ENCODE assay signal across 8 cellular contexts in genomic region chr22:23956301-23956900, GRCh38. TPM values are rescaled to one million over a fixed set of nuclear protein-coding genes. Genes with fewer than 3 reads are reported as not detected.
DNase-seq lines count a peak whose midpoint lies in the region; ATAC-seq, FAIRE-seq and TF ChIP-seq lines count a peak whose summit lies in the region.
"Not testable (repeated sequence)": the region's sequence is repeated elsewhere in the genome, so short reads cannot be mapped to it uniquely, and the experiment has no call there.
"Had no signal": no experiment of that assay in that cellular context is flagged by ENCODE, and none has a peak within 500 bp of the region (broad histone marks: within the 10 kb centered on the region; RNA-seq: fewer than 3 reads in every experiment).

No MANE protein-coding gene starts in this region.

- H3K4me2 ChIP-seq in HepG2 (ENCODE audit: low read depth, low read length): 0 out of 2 replicates have a peak overlapping the region, but pooled peaks have one; percentile 10

- BruUV-seq in HepG2 (replicated peaks; lab: Mats Ljungman, UMichigan): not testable (repeated sequence)

- peak; percentile 89 for TF ChIP-seq CTCF in GM12872 (IDR thresholded peaks at IDR 0.05; ENCODE audit: insufficient read depth, low read depth, low read length)
- peak; percentile 78 for TF ChIP-seq CTCF in epithelial cell of esophagus (IDR thresholded peaks at IDR 0.05; ENCODE audit: insufficient read depth, low read depth, low read length, missing control alignments)
- peak; percentile 93 for TF ChIP-seq CTCF in HepG2 (CRISPR knock-in tag; IDR thresholded peaks at IDR 0.05)

- peak; percentile 90 for FAIRE-seq in HepG2 (lab: Jason Lieb, UNC)

- intact Hi-C loops in HepG2 (cut with micrococcal nuclease; ENCODE audit: unreplicated experiment): loop anchor here (10.0 kb wide), 1 partner anchor 288 kb away; the partner anchor contains the start of gene GGT5

- H3K27ac ChIP-seq in HepG2 (ENCODE audit: extremely low read length, insufficient read depth, low read length): not testable (repeated sequence)

- TF ChIP-seq RAD21 in HepG2 (CRISPR knock-in tag; IDR thresholded peaks at IDR 0.05): peak; percentile 88

- WGBS in HepG2 (ENCODE audit: low lambda C conversion rate): 20% methylated on average over 12 of the region's 12 CpGs

- ATAC-seq in SK-N-SH treated with all-trans-retinoic acid at 6 μM for 48 hours (peak; percentile 61), HepG2 (peak; percentile 70)

- DNase-seq in NCI-H1092 treated with DMSO at 0.1 percent for 48 hours (lab: John Stamatoyannopoulos, UW) (peak; percentile 19), activated T-helper 1 cell treated with Interleukin-2 at 50 U/mL for 16 hours (ENCODE audit: low read depth) (peak; percentile 38), epithelial cell of esophagus (ENCODE audit: low read depth) (peak; percentile 60), HepG2 (ENCODE audit: low spot score) (peak; percentile 65)
- DNase-seq in stimulated activated CD4-positive, alpha-beta T cell treated with anti-CD3 and anti-CD28 coated beads, Interleukin-12 subunit alpha, Interleukin-12 subunit beta, amount 100 ng/mL, for 48 hours (ENCODE audit: low read depth in 2 of 3, low spot score in 1 of 3): peak; percentile 63 to 86 (median 64)

- TF ChIP-seq POLR2A in HepG2 (IDR thresholded peaks at IDR 0.05; ENCODE audit: insufficient read depth in 1 of 2, low read depth in 2 of 2, low read length in 2 of 2): not testable (repeated sequence)

- H3K4me1 ChIP-seq in HepG2 (ENCODE audit: insufficient read depth, low read length): not testable (repeated sequence)

- not testable (repeated sequence) for H3K4me3 ChIP-seq in epithelial cell of esophagus (ENCODE audit: low read length); HepG2 (replicated peaks in 1 of 3; ENCODE audit: insufficient read depth in 1 of 3, low read depth in 2 of 3, low read length in 3 of 3)

- not testable (repeated sequence) for H3K79me2 ChIP-seq in HepG2 (ENCODE audit: insufficient read depth, low read length)

- H2AFZ ChIP-seq in HepG2 (ENCODE audit: low read length): not testable (repeated sequence)

- not testable (repeated sequence) for H4K20me1 ChIP-seq in HepG2 (ENCODE audit: insufficient read depth, low read length)

- CTCF ChIA-PET in HepG2 (lab: Yijun Ruan, JAX; ENCODE audit: low intra/inter-chr PET ratio, low total read pairs): interaction anchor here (0.9 kb wide), 1 partner anchor 219 kb away, joined by 5 read pairs; no protein-coding TSS in a partner anchor

- not testable (repeated sequence) for TF ChIP-seq EP300 in HepG2 (IDR thresholded peaks at IDR 0.05; ENCODE audit: low read depth in 2 of 2, low read length in 2 of 2); HepG2 (CRISPR knock-in tag; IDR thresholded peaks at IDR 0.05; ENCODE audit: borderline replicate concordance)

- POLR2A ChIA-PET in HepG2 (lab: Yijun Ruan, JAX): not testable (repeated sequence)

- H3K9me3 ChIP-seq in HepG2 (ENCODE audit: low read length): not testable (repeated sequence)

- not testable (repeated sequence) for H3K36me3 ChIP-seq in HepG2 (replicated peaks in 1 of 2; ENCODE audit: control insufficient read depth in 1 of 2, insufficient read depth in 2 of 2, low read length in 2 of 2)

- not testable (repeated sequence) for H3K9ac ChIP-seq in HepG2 (ENCODE audit: insufficient read depth, low read depth, low read length)

- in situ Hi-C loops in HepG2 (cut with HindIII; ENCODE audit: extremely low pct_ligation_motif_present, low pct_unique_long_range_greater_than_20kb): not testable (repeated sequence)

- not testable (repeated sequence) for H3K27me3 ChIP-seq in HepG2 (ENCODE audit: control insufficient read depth in 1 of 2, insufficient read depth in 2 of 2, low read length in 2 of 2)

RNA-seq across cellular contexts. Expression of gene GSTT2B, which starts 4.6 kb away (rescaled TPM):
- 0.53 and 1.5 TPM in 2 replicates for total RNA-seq in HepG2 (2016; rRNA removed; fragmentation: Illumina TruSeq; extraction: Trizol)
- 0.26 and 0.51 TPM in 2 replicates for total RNA-seq in HepG2 (2016; cell fraction: cytosol; rRNA removed; fragmentation: Illumina TruSeq; extraction: Trizol; ENCODE audit: low read depth)
- total RNA-seq in HepG2 (2016; cell fraction: insoluble cytoplasmic fraction; rRNA removed; fragmentation: Illumina TruSeq; extraction: Trizol): 0.62 and 1.2 TPM in 2 replicates
- total RNA-seq in HepG2 (2016; cell fraction: membrane; rRNA removed; fragmentation: Illumina TruSeq; extraction: Trizol): 0.45 and 0.74 TPM in 2 replicates
- 1.4 and 1.9 TPM in 2 replicates for total RNA-seq in HepG2 (2016; cell fraction: nucleus; rRNA removed; fragmentation: Illumina TruSeq; extraction: Trizol)
- 3.6 and 3.9 TPM in 2 replicates for polyA plus RNA-seq in HepG2 (2011; rRNA removed)
- 1.3 and 1.4 TPM in 2 replicates for polyA plus RNA-seq in HepG2 (2011; cell fraction: cytosol; rRNA removed)
- 20.9 and 22.8 TPM in 2 replicates for polyA plus RNA-seq in HepG2 (2011; cell fraction: nucleus; rRNA removed)
- 1.5 and 1.7 TPM in 2 replicates for polyA plus RNA-seq in HepG2 (2012)
- polyA plus RNA-seq in HepG2 (2016; cell fraction: cytosol; fragmentation: Illumina TruSeq; extraction: Trizol; ENCODE audit: low read depth): 0.50 and 0.52 TPM in 2 replicates
- 0.84 and 1.0 TPM in 2 replicates for polyA plus RNA-seq in HepG2 (2016; cell fraction: insoluble cytoplasmic fraction; fragmentation: Illumina TruSeq; extraction: Trizol; ENCODE audit: low read depth)
- polyA plus RNA-seq in HepG2 (2016; cell fraction: membrane; fragmentation: Illumina TruSeq; extraction: Trizol; ENCODE audit: low read depth): 0.49 and 0.61 TPM in 2 replicates
- 6.7 and 7.2 TPM in 2 replicates for polyA plus RNA-seq in HepG2 (2016; cell fraction: nucleus; fragmentation: Illumina TruSeq; extraction: Trizol; ENCODE audit: insufficient read depth, low read depth)
- 0.26 and 16.4 TPM in 2 replicates for polyA minus RNA-seq in HepG2 (2011; rRNA and poly(A)+ RNA removed; ENCODE audit: low replicate concordance)
- polyA minus RNA-seq in HepG2 (2011; cell fraction: cytosol; rRNA and poly(A)+ RNA removed): 0.79 TPM in 1 of 2 replicates, not detected in the other
- polyA minus RNA-seq in HepG2 (2011; cell fraction: nucleus; rRNA and poly(A)+ RNA removed): 0.75 and 1.4 TPM in 2 replicates

RNA-seq across cellular contexts. Expression of gene DDTL, which starts 10.3 kb away (rescaled TPM):
- 0.31 TPM in 1 of 2 replicates, not detected in the other for total RNA-seq in HepG2 (2016; rRNA removed; fragmentation: Illumina TruSeq; extraction: Trizol)
- total RNA-seq in HepG2 (2016; cell fraction: cytosol; rRNA removed; fragmentation: Illumina TruSeq; extraction: Trizol; ENCODE audit: low read depth): 0.30 TPM in 1 of 2 replicates, not detected in the other
- total RNA-seq in HepG2 (2016; cell fraction: insoluble cytoplasmic fraction; rRNA removed; fragmentation: Illumina TruSeq; extraction: Trizol): 0.13 and 0.26 TPM in 2 replicates
- total RNA-seq in HepG2 (2016; cell fraction: membrane; rRNA removed; fragmentation: Illumina TruSeq; extraction: Trizol): 0.28 TPM in 1 of 2 replicates, not detected in the other
- total RNA-seq in HepG2 (2016; cell fraction: nucleus; rRNA removed; fragmentation: Illumina TruSeq; extraction: Trizol): 0.28 TPM in 1 of 2 replicates, not detected in the other
- 0.07 TPM in 1 of 2 replicates, not detected in the other for polyA plus RNA-seq in HepG2 (2011; rRNA removed)
- polyA plus RNA-seq in HepG2 (2011; cell fraction: cytosol; rRNA removed): not detected in 2 replicates
- 0.10 TPM in 1 of 2 replicates, not detected in the other for polyA plus RNA-seq in HepG2 (2011; cell fraction: nucleus; rRNA removed)
- polyA plus RNA-seq in HepG2 (2012): 4.9 and 5.3 TPM in 2 replicates
- 0.10 TPM in 1 of 2 replicates, not detected in the other for polyA plus RNA-seq in HepG2 (2016; cell fraction: cytosol; fragmentation: Illumina TruSeq; extraction: Trizol; ENCODE audit: low read depth)
- 0.23 TPM in 1 of 2 replicates, not detected in the other for polyA plus RNA-seq in HepG2 (2016; cell fraction: insoluble cytoplasmic fraction; fragmentation: Illumina TruSeq; extraction: Trizol; ENCODE audit: low read depth)
- polyA plus RNA-seq in HepG2 (2016; cell fraction: membrane; fragmentation: Illumina TruSeq; extraction: Trizol; ENCODE audit: low read depth): not detected in 2 replicates
- not detected in 2 replicates for polyA plus RNA-seq in HepG2 (2016; cell fraction: nucleus; fragmentation: Illumina TruSeq; extraction: Trizol; ENCODE audit: insufficient read depth, low read depth)
- polyA minus RNA-seq in HepG2 (2011; rRNA and poly(A)+ RNA removed; ENCODE audit: low replicate concordance): 0.22 and 11.7 TPM in 2 replicates
- not detected in 2 replicates for polyA minus RNA-seq in HepG2 (2011; cell fraction: cytosol; rRNA and poly(A)+ RNA removed)
- not detected in 2 replicates for polyA minus RNA-seq in HepG2 (2011; cell fraction: nucleus; rRNA and poly(A)+ RNA removed)

RNA-seq across cellular contexts. Expression of gene DDT, which starts 17.8 kb away (rescaled TPM):
- total RNA-seq in HepG2 (2016; rRNA removed; fragmentation: Illumina TruSeq; extraction: Trizol): 120 and 143 TPM in 2 replicates
- 60.4 and 70.3 TPM in 2 replicates for total RNA-seq in HepG2 (2016; cell fraction: cytosol; rRNA removed; fragmentation: Illumina TruSeq; extraction: Trizol; ENCODE audit: low read depth)
- 129 and 145 TPM in 2 replicates for total RNA-seq in HepG2 (2016; cell fraction: insoluble cytoplasmic fraction; rRNA removed; fragmentation: Illumina TruSeq; extraction: Trizol)
- 63.1 and 70.2 TPM in 2 replicates for total RNA-seq in HepG2 (2016; cell fraction: membrane; rRNA removed; fragmentation: Illumina TruSeq; extraction: Trizol)
- 47.8 and 63.8 TPM in 2 replicates for total RNA-seq in HepG2 (2016; cell fraction: nucleus; rRNA removed; fragmentation: Illumina TruSeq; extraction: Trizol)
- 159 and 181 TPM in 2 replicates for polyA plus RNA-seq in HepG2 (2011; rRNA removed)
- polyA plus RNA-seq in HepG2 (2011; cell fraction: cytosol; rRNA removed): 124 and 244 TPM in 2 replicates
- 150 and 188 TPM in 2 replicates for polyA plus RNA-seq in HepG2 (2011; cell fraction: nucleus; rRNA removed)
- polyA plus RNA-seq in HepG2 (2012): 66.3 and 104 TPM in 2 replicates
- polyA plus RNA-seq in HepG2 (2016; cell fraction: cytosol; fragmentation: Illumina TruSeq; extraction: Trizol; ENCODE audit: low read depth): 67.3 and 70.6 TPM in 2 replicates
- 125 and 141 TPM in 2 replicates for polyA plus RNA-seq in HepG2 (2016; cell fraction: insoluble cytoplasmic fraction; fragmentation: Illumina TruSeq; extraction: Trizol; ENCODE audit: low read depth)
- polyA plus RNA-seq in HepG2 (2016; cell fraction: membrane; fragmentation: Illumina TruSeq; extraction: Trizol; ENCODE audit: low read depth): 61.9 and 66.8 TPM in 2 replicates
- 98.1 and 122 TPM in 2 replicates for polyA plus RNA-seq in HepG2 (2016; cell fraction: nucleus; fragmentation: Illumina TruSeq; extraction: Trizol; ENCODE audit: insufficient read depth, low read depth)
- 36.0 and 80.8 TPM in 2 replicates for polyA minus RNA-seq in HepG2 (2011; rRNA and poly(A)+ RNA removed; ENCODE audit: low replicate concordance)
- polyA minus RNA-seq in HepG2 (2011; cell fraction: cytosol; rRNA and poly(A)+ RNA removed): 35.0 and 38.4 TPM in 2 replicates
- polyA minus RNA-seq in HepG2 (2011; cell fraction: nucleus; rRNA and poly(A)+ RNA removed): 27.8 and 28.0 TPM in 2 replicates

RNA-seq across cellular contexts. Expression of gene GSTT2, which starts 23.5 kb away (rescaled TPM):
- total RNA-seq in HepG2 (2016; rRNA removed; fragmentation: Illumina TruSeq; extraction: Trizol): not detected in 2 replicates
- not detected in 2 replicates for total RNA-seq in HepG2 (2016; cell fraction: cytosol; rRNA removed; fragmentation: Illumina TruSeq; extraction: Trizol; ENCODE audit: low read depth)
- not detected in 2 replicates for total RNA-seq in HepG2 (2016; cell fraction: insoluble cytoplasmic fraction; rRNA removed; fragmentation: Illumina TruSeq; extraction: Trizol)
- total RNA-seq in HepG2 (2016; cell fraction: membrane; rRNA removed; fragmentation: Illumina TruSeq; extraction: Trizol): not detected in 2 replicates
- total RNA-seq in HepG2 (2016; cell fraction: nucleus; rRNA removed; fragmentation: Illumina TruSeq; extraction: Trizol): not detected in 2 replicates
- polyA plus RNA-seq in HepG2 (2011; rRNA removed): not detected in 2 replicates
- polyA plus RNA-seq in HepG2 (2011; cell fraction: cytosol; rRNA removed): not detected in 2 replicates
- polyA plus RNA-seq in HepG2 (2011; cell fraction: nucleus; rRNA removed): 0.21 and 0.71 TPM in 2 replicates
- polyA plus RNA-seq in HepG2 (2012): 0.21 TPM in 1 of 2 replicates, not detected in the other
- not detected in 2 replicates for polyA plus RNA-seq in HepG2 (2016; cell fraction: cytosol; fragmentation: Illumina TruSeq; extraction: Trizol; ENCODE audit: low read depth)
- polyA plus RNA-seq in HepG2 (2016; cell fraction: insoluble cytoplasmic fraction; fragmentation: Illumina TruSeq; extraction: Trizol; ENCODE audit: low read depth): not detected in 2 replicates
- polyA plus RNA-seq in HepG2 (2016; cell fraction: membrane; fragmentation: Illumina TruSeq; extraction: Trizol; ENCODE audit: low read depth): not detected in 2 replicates
- 0.45 TPM in 1 of 2 replicates, not detected in the other for polyA plus RNA-seq in HepG2 (2016; cell fraction: nucleus; fragmentation: Illumina TruSeq; extraction: Trizol; ENCODE audit: insufficient read depth, low read depth)
- polyA minus RNA-seq in HepG2 (2011; rRNA and poly(A)+ RNA removed; ENCODE audit: low replicate concordance): not detected in 2 replicates
- not detected in 2 replicates for polyA minus RNA-seq in HepG2 (2011; cell fraction: cytosol; rRNA and poly(A)+ RNA removed)
- polyA minus RNA-seq in HepG2 (2011; cell fraction: nucleus; rRNA and poly(A)+ RNA removed): not detected in 2 replicates

RNA-seq across cellular contexts. Expression of gene GSTT4, which starts 48.9 kb away (rescaled TPM):
- total RNA-seq in HepG2 (2016; rRNA removed; fragmentation: Illumina TruSeq; extraction: Trizol): 0.18 and 0.62 TPM in 2 replicates
- 0.30 and 0.44 TPM in 2 replicates for total RNA-seq in HepG2 (2016; cell fraction: cytosol; rRNA removed; fragmentation: Illumina TruSeq; extraction: Trizol; ENCODE audit: low read depth)
- 0.22 and 0.82 TPM in 2 replicates for total RNA-seq in HepG2 (2016; cell fraction: insoluble cytoplasmic fraction; rRNA removed; fragmentation: Illumina TruSeq; extraction: Trizol)
- total RNA-seq in HepG2 (2016; cell fraction: membrane; rRNA removed; fragmentation: Illumina TruSeq; extraction: Trizol): 0.62 and 0.77 TPM in 2 replicates
- 0.94 and 1.2 TPM in 2 replicates for total RNA-seq in HepG2 (2016; cell fraction: nucleus; rRNA removed; fragmentation: Illumina TruSeq; extraction: Trizol)
- 0.59 and 0.63 TPM in 2 replicates for polyA plus RNA-seq in HepG2 (2011; rRNA removed)
- polyA plus RNA-seq in HepG2 (2011; cell fraction: cytosol; rRNA removed): 0.06 and 0.16 TPM in 2 replicates
- 2.4 and 3.5 TPM in 2 replicates for polyA plus RNA-seq in HepG2 (2011; cell fraction: nucleus; rRNA removed)
- polyA plus RNA-seq in HepG2 (2012): 0.16 and 0.23 TPM in 2 replicates
- polyA plus RNA-seq in HepG2 (2016; cell fraction: cytosol; fragmentation: Illumina TruSeq; extraction: Trizol; ENCODE audit: low read depth): 0.15 and 0.20 TPM in 2 replicates
- polyA plus RNA-seq in HepG2 (2016; cell fraction: insoluble cytoplasmic fraction; fragmentation: Illumina TruSeq; extraction: Trizol; ENCODE audit: low read depth): not detected in 2 replicates
- polyA plus RNA-seq in HepG2 (2016; cell fraction: membrane; fragmentation: Illumina TruSeq; extraction: Trizol; ENCODE audit: low read depth): 0.30 TPM in 1 of 2 replicates, not detected in the other
- 2.0 and 2.2 TPM in 2 replicates for polyA plus RNA-seq in HepG2 (2016; cell fraction: nucleus; fragmentation: Illumina TruSeq; extraction: Trizol; ENCODE audit: insufficient read depth, low read depth)
- polyA minus RNA-seq in HepG2 (2011; rRNA and poly(A)+ RNA removed; ENCODE audit: low replicate concordance): 1.8 TPM in 1 of 2 replicates, not detected in the other
- polyA minus RNA-seq in HepG2 (2011; cell fraction: cytosol; rRNA and poly(A)+ RNA removed): not detected in 2 replicates
- 3.0 and 4.8 TPM in 2 replicates for polyA minus RNA-seq in HepG2 (2011; cell fraction: nucleus; rRNA and poly(A)+ RNA removed)
- total RNA-seq: pulmonary artery endothelial cell had no signal
